ENCODE assay signal across 1 cellular context in genomic region chr1:121208375-121208774, GRCh38. TPM values are rescaled to one million over a fixed set of nuclear protein-coding genes. Genes with fewer than 3 reads are reported as not detected.
"Had no signal": no experiment of that assay in that cellular context is flagged by ENCODE, and none has a peak within 500 bp of the region (broad histone marks: within the 10 kb centered on the region; RNA-seq: fewer than 3 reads in every experiment).

No MANE protein-coding gene starts in this region.

RNA-seq across cellular contexts. Expression of gene FAM72B, which starts 24.2 kb away (rescaled TPM):
- total RNA-seq: ascending aorta had no signal
